Comparison of ENCODE assay signal across 8 cellular contexts in the genomic region with DNA sequence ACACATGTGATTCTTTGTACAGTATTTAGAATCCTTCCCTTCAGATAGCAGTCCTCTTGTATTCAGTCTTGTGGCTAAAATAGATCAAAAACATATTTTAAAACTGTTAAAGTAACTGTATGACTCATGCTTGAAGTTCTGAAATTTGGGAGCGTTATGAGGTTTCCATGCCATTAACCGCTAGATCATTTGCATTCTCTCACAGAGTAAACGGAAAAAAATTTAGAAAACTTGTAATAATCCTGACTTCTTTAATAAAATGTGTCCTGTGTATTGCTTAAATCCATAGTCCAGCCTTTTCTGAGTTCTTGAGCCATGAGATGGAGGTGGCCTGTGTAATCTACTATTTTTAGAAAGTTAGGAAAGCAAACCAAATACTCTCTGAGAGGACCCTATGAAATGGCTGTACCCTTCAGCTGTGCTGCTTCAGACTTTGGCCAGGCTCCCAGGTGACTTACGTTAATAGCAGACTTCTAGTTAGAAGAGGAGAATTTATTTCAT. TPM values are rescaled to one million over a fixed set of nuclear protein-coding genes. Genes with fewer than 3 reads are reported as not detected.
A peak's percentile ranks its signal among the peaks of the same experiment; 100 is the strongest.
DNase-seq lines count a peak whose midpoint lies in the region; ATAC-seq and TF ChIP-seq lines count a peak whose summit lies in the region.

No MANE protein-coding gene starts in this region.

- H3K36me3 ChIP-seq in OCI-LY3 (replicated peaks; ENCODE audit: low read depth, low read length) = peaks cover 37% of the 10 kb centered on the region
- peaks cover 0 to 5% (median 0%) of the 10 kb centered on the region in 4 donors for H3K36me3 ChIP-seq in esophagus muscularis mucosa

- H3K4me3 Mint-ChIP-seq in activated CD8-positive, alpha-beta memory T cell treated with anti-CD3 and anti-CD28 coated beads, Interleukin-2, amount 10 ng/mL, durations not matched to agents 7 days and 5 days = peak overlapping the region; percentile 25

- CTCF ChIA-PET in activated CD8-positive, alpha-beta memory T cell treated with anti-CD3 and anti-CD28 coated beads, Interleukin-2, amount 10 ng/mL, durations not matched to agents 7 days and 5 days (lab: Charles Lee) = interaction anchor here (0.7 to 1.7 kb wide), 4 partner anchors 9 to 119 kb away, joined by 3 to 5 read pairs (median 4); no protein-coding TSS in a partner anchor

- peak overlapping the region; percentile 66 for H3K27ac Mint-ChIP-seq in activated CD8-positive, alpha-beta memory T cell treated with anti-CD3 and anti-CD28 coated beads, Interleukin-2, amount 10 ng/mL, durations not matched to agents 7 days and 5 days

- H3K4me2 ChIP-seq in OCI-LY3 (ENCODE audit: low read length) = peak overlapping the region; percentile 60

- H3K27me3 Mint-ChIP-seq in activated CD8-positive, alpha-beta memory T cell treated with anti-CD3 and anti-CD28 coated beads, Interleukin-2, amount 10 ng/mL, durations not matched to agents 7 days and 5 days = no peaks in the 10 kb centered on the region

- peaks cover 46% of the 10 kb centered on the region for H3K4me1 ChIP-seq in OCI-LY3 (ENCODE audit: low read length)
- peaks cover 67 to 97% (median 90%) of the 10 kb centered on the region in 4 donors for H3K4me1 ChIP-seq in esophagus muscularis mucosa

- H3K4me3 ChIP-seq in OCI-LY3 (ENCODE audit: low read length) = peak overlapping the region; percentile 44
- peak overlapping the region; percentile 43 to 60 (median 52) for H3K4me3 ChIP-seq in esophagus muscularis mucosa

- H2AFZ ChIP-seq in OCI-LY3 (ENCODE audit: low read depth, low read length) = no peak overlapping the region

- H3K9ac ChIP-seq in OCI-LY3 (ENCODE audit: low read length) = no peak overlapping the region

- DNase-seq in activated CD8-positive, alpha-beta memory T cell treated with anti-CD3 and anti-CD28 coated beads, Interleukin-2, amount 10 ng/mL, durations not matched to agents 7 days and 5 days = no peak
- no peak for DNase-seq in activated CD8-positive, alpha-beta memory T cell treated with anti-CD3 and anti-CD28 coated beads, Interleukin-2, amount 50 U/mL, for 4 hours
- DNase-seq in esophagus muscularis mucosa (ENCODE audit: extremely low spot score) (no peak), posterior vena cava (ENCODE audit: low spot score) (peak; percentile 81), cortex of kidney (lab: John Stamatoyannopoulos, UW) (no peak)
- DNase-seq in stimulated activated naive CD4-positive, alpha-beta T cell treated with Interleukin-2 at 50 U/mL for 16 hours (lab: John Stamatoyannopoulos, UW) = no peak

- intact Hi-C loops in esophagus muscularis mucosa (cut with DNase I) = loop anchor here (10.0 kb wide), 1 partner anchor 102 kb away; no protein-coding TSS in a partner anchor
- intact Hi-C loops in posterior vena cava (cut with DNase I) = no loop called here

- peaks cover 77% of the 10 kb centered on the region for H3K4me1 Mint-ChIP-seq in activated CD8-positive, alpha-beta memory T cell treated with anti-CD3 and anti-CD28 coated beads, Interleukin-2, amount 10 ng/mL, durations not matched to agents 7 days and 5 days

- TF ChIP-seq POLR2A in esophagus muscularis mucosa (IDR thresholded peaks at IDR 0.05; ENCODE audit: low read depth) = no peak

- TF ChIP-seq CTCF in OCI-LY3 (IDR thresholded peaks at IDR 0.05; ENCODE audit: low read depth, low read length) (no peak), esophagus muscularis mucosa (IDR thresholded peaks at IDR 0.05) (no peak)

- no peak for TF ChIP-seq EP300 in esophagus muscularis mucosa (IDR thresholded peaks at IDR 0.05)

- 21% methylated on average over 4 of the region's 4 CpGs for WGBS in esophagus muscularis mucosa

- ATAC-seq in activated CD8-positive, alpha-beta memory T cell treated with anti-CD3 and anti-CD28 coated beads, Interleukin-2, amount 10 ng/mL, durations not matched to agents 7 days and 5 days = peak; percentile 41
- ATAC-seq in HG02885 (IDR thresholded peaks at IDR 0.05; ENCODE audit: poor library complexity, unreplicated experiment) = peak; percentile 70

- no peaks in the 10 kb centered on the region for H3K9me3 ChIP-seq in OCI-LY3 (ENCODE audit: insufficient read depth, low read length)
- H3K9me3 ChIP-seq in esophagus muscularis mucosa = no peaks in the 10 kb centered on the region

- H3K27ac ChIP-seq in OCI-LY3 (ENCODE audit: low read length) (no peak overlapping the region), esophagus muscularis mucosa (replicated peaks in 1 of 4) (peak overlapping the region; percentile 77 to 84 (median 84))

- no peaks in the 10 kb centered on the region for H3K9me3 Mint-ChIP-seq in activated CD8-positive, alpha-beta memory T cell treated with anti-CD3 and anti-CD28 coated beads, Interleukin-2, amount 10 ng/mL, durations not matched to agents 7 days and 5 days (ENCODE audit: low read depth)

- peaks cover 51% of the 10 kb centered on the region for H3K36me3 Mint-ChIP-seq in activated CD8-positive, alpha-beta memory T cell treated with anti-CD3 and anti-CD28 coated beads, Interleukin-2, amount 10 ng/mL, durations not matched to agents 7 days and 5 days

- H3K79me2 ChIP-seq in OCI-LY3 (ENCODE audit: low read length) = peaks cover 100% of the 10 kb centered on the region

- H4K20me1 ChIP-seq in OCI-LY3 (ENCODE audit: insufficient read depth, low read length) = peaks cover 100% of the 10 kb centered on the region

- no peaks in the 10 kb centered on the region for H3K27me3 ChIP-seq in OCI-LY3 (ENCODE audit: low read depth, low read length)
- no peaks in the 10 kb centered on the region for H3K27me3 ChIP-seq in esophagus muscularis mucosa

RNA-seq across cellular contexts. Expression of gene MBNL1, which starts 33.8 kb away (rescaled TPM):
- total RNA-seq in activated CD8-positive, alpha-beta memory T cell treated with anti-CD3 and anti-CD28 coated beads, Interleukin-2, amount 10 ng/mL, durations not matched to agents 7 days and 5 days = 100 to 1,000 TPM; 370 to 398 TPM
- total RNA-seq in esophagus muscularis mucosa (100 to 1,000 TPM; 635 to 868 (median 720) TPM), posterior vena cava (100 to 1,000 TPM; 393 to 453 TPM)
